In the genomic region with DNA sequence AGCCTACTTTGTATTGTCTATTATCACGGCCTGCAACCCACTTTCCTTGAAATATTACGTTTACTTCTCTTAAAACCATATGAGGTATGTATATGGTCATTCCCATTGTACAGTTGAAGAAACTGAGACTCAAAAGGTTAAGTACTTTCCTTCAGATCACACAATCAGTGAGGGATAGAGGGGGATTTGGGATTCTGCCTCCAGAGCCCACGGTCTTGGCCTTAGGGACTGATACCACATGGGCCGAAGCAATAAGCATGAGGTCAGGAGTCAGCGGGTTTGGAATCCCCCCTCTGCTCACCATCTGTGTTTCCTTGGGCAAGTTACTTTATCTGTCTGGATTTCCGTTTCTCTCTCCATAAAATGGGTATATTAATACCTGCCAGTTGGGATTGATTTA, we compare ENCODE assay signal across 22 cellular contexts. TPM values are rescaled to one million over a fixed set of nuclear protein-coding genes. Genes with fewer than 3 reads are reported as not detected.
"Had no signal": no experiment of that assay in that cellular context is flagged by ENCODE, and none has a peak within 500 bp of the region (broad histone marks: within the 10 kb centered on the region; RNA-seq: fewer than 3 reads in every experiment).

No MANE protein-coding gene starts in this region.

- H3K9me3 ChIP-seq: esophagus muscularis mucosa, gastroesophageal sphincter, heart left ventricle, left lung, lower lobe of right lung, mucosa of descending colon had no signal

- ATAC-seq: foreskin keratinocyte; gastroesophageal sphincter; heart left ventricle; left cardiac atrium; left lung; left ventricle myocardium superior; lower lobe of right lung; mucosa of descending colon; naive thymus-derived CD8-positive, alpha-beta T cell had no signal

- H3K36me3 ChIP-seq: esophagus muscularis mucosa, gastroesophageal sphincter, heart left ventricle, left lung, lower lobe of right lung had no signal

- H3K27me3 ChIP-seq: dorsolateral prefrontal cortex, esophagus muscularis mucosa, foreskin keratinocyte, gastroesophageal sphincter, heart left ventricle, hepatocyte, left lung had no signal

- H3K79me2 ChIP-seq: hepatocyte had no signal

- H3K4me3 ChIP-seq: coronary artery, dorsolateral prefrontal cortex, esophagus muscularis mucosa, gastroesophageal sphincter, heart left ventricle, hepatocyte, left lung, lower lobe of right lung, mucosa of descending colon had no signal

- H3K4me1 ChIP-seq: esophagus muscularis mucosa, foreskin keratinocyte, left lung, lower lobe of right lung had no signal

- H2AFZ ChIP-seq: hepatocyte had no signal

- H3K27ac ChIP-seq: coronary artery, dorsolateral prefrontal cortex, esophagus muscularis mucosa, foreskin keratinocyte, gastroesophageal sphincter, heart left ventricle, hepatocyte, left lung, lower lobe of right lung had no signal

- H3K4me2 ChIP-seq: hepatocyte had no signal

- FAIRE-seq: frontal cortex had no signal

- DNase-seq: dermis blood vessel endothelial cell; dorsolateral prefrontal cortex; effector CD4-positive, alpha-beta T cell; effector memory CD4-positive, alpha-beta T cell; foreskin keratinocyte; hypothalamus; immature natural killer cell; islet precursor cell; left cardiac atrium; left lung; left ventricle myocardium superior; lower lobe of right lung; mesenchymal stem cell; mucosa of descending colon; naive B cell; naive thymus-derived CD8-positive, alpha-beta T cell had no signal

RNA-seq across cellular contexts. Expression of a gene that starts 19.4 kb away (rescaled TPM):
- polyA plus RNA-seq: immature natural killer cell had no signal
